In genomic region chr10:103850572-103850895, GRCh38 we compare ENCODE assay signal across 3 cellular contexts.
TF ChIP-seq lines count a peak whose summit lies in the region.

No MANE protein-coding gene starts in this region.

TF ChIP-seq in SK-N-SH, 30 proteins besides CTCF, POLR2A, EP300 and RAD21 (continued from another document):
- no peak for TF ChIP-seq CHD2 (IDR thresholded peaks at IDR 0.05; ENCODE audit: low read length, partially characterized antibody)

TF ChIP-seq in SK-N-SH treated with all-trans-retinoic acid at 6 μM for 48 hours, 23 proteins besides CTCF, POLR2A, EP300 and RAD21 (continued from another document):
- no peak for TF ChIP-seq CREB5 (CRISPR knock-in tag; IDR thresholded peaks at IDR 0.05; ENCODE audit: low read depth)
- TF ChIP-seq CSRNP3 (CRISPR knock-in tag; IDR thresholded peaks at IDR 0.05), result no peak
- TF ChIP-seq ZFP30 (CRISPR knock-in tag; IDR thresholded peaks at IDR 0.05), result no peak
- no peak for TF ChIP-seq ARNTL (CRISPR knock-in tag; IDR thresholded peaks at IDR 0.05; ENCODE audit: borderline replicate concordance, low read depth)
- no peak for TF ChIP-seq POU6F1 (CRISPR knock-in tag; IDR thresholded peaks at IDR 0.05; ENCODE audit: borderline replicate concordance, low read depth)
- no peak for TF ChIP-seq TCF4 (CRISPR knock-in tag; IDR thresholded peaks at IDR 0.05; ENCODE audit: borderline replicate concordance)
- TF ChIP-seq TOX (CRISPR knock-in tag; IDR thresholded peaks at IDR 0.05; ENCODE audit: borderline replicate concordance), result no peak
- TF ChIP-seq BACH2 (CRISPR knock-in tag; IDR thresholded peaks at IDR 0.05; ENCODE audit: borderline replicate concordance), result no peak
- no peak for TF ChIP-seq ZNF70 (CRISPR knock-in tag; IDR thresholded peaks at IDR 0.05)
- TF ChIP-seq PPARA (CRISPR knock-in tag; IDR thresholded peaks at IDR 0.05; ENCODE audit: borderline replicate concordance), result no peak
- no peak for TF ChIP-seq SNAI2 (CRISPR knock-in tag; IDR thresholded peaks at IDR 0.05)
- TF ChIP-seq CSDC2 (CRISPR knock-in tag; IDR thresholded peaks at IDR 0.05), result no peak
- no peak for TF ChIP-seq ESRRG (CRISPR knock-in tag; IDR thresholded peaks at IDR 0.05)
- TF ChIP-seq ZC3H10 (CRISPR knock-in tag; IDR thresholded peaks at IDR 0.05), result no peak
- no peak for TF ChIP-seq ZNF565 (CRISPR knock-in tag; conservative IDR thresholded peaks at IDR 0.05; ENCODE audit: low read depth)

TF ChIP-seq in GM23338, 12 proteins besides CTCF, POLR2A, EP300 and RAD21:
- TF ChIP-seq REST (IDR thresholded peaks at IDR 0.05; ENCODE audit: unreplicated experiment), result no peak
- TF ChIP-seq CREB1 (CRISPR knock-in tag; IDR thresholded peaks at IDR 0.05; ENCODE audit: low read depth), result no peak
- no peak for TF ChIP-seq EZH2 (IDR thresholded peaks at IDR 0.05; ENCODE audit: low read depth, unreplicated experiment)
TF ChIP-seq in GM23338: peak in this region for 0.
